In genomic region chr5:72937517-72938061, GRCh38 we compare ENCODE assay signal across 20 cellular contexts. TPM values are rescaled to one million over a fixed set of nuclear protein-coding genes. Genes with fewer than 3 reads are reported as not detected.
A peak's percentile ranks its signal among the peaks of the same experiment; 100 is the strongest.
DNase-seq lines count a peak whose midpoint lies in the region; ATAC-seq and TF ChIP-seq lines count a peak whose summit lies in the region.
"Had no signal": no experiment of that assay in that cellular context is flagged by ENCODE, and none has a peak within 500 bp of the region (broad histone marks: within the 10 kb centered on the region; RNA-seq: fewer than 3 reads in every experiment).

No MANE protein-coding gene starts in this region.

- peak in 2 of 4 donors; percentile 45 to 50 for ATAC-seq in heart left ventricle
- ATAC-seq: HCT116, Panc1 had no signal

- intact Hi-C loops in heart left ventricle (cut with DNase I) (loop anchor here in 1 of 10 donors (2.0 kb wide), 1 partner anchor 17 kb away; no protein-coding TSS in a partner anchor), cardiac septum (cut with DNase I) (no loop called here)

- peak overlapping the region; percentile 34 for H3K4me3 Mint-ChIP-seq in endothelial cell (ENCODE audit: unreplicated experiment)
- no peak overlapping the region for H3K4me3 Mint-ChIP-seq in immature natural killer cell
- H3K4me3 Mint-ChIP-seq in activated naive CD8-positive, alpha-beta T cell treated with anti-CD3 and anti-CD28 coated beads for 36 hours, result no peak overlapping the region
- H3K4me3 Mint-ChIP-seq: CD8-positive, alpha-beta memory T cell had no signal

- H3K27me3 Mint-ChIP-seq in endothelial cell (ENCODE audit: unreplicated experiment) (peaks cover 5% of the 10 kb centered on the region), immature natural killer cell (ENCODE audit: low read depth in 3 of 3) (peaks cover 0 to 7% (median 3%) of the 10 kb centered on the region in 3 donors)
- H3K27me3 Mint-ChIP-seq in activated naive CD8-positive, alpha-beta T cell treated with anti-CD3 and anti-CD28 coated beads for 36 hours, result peaks cover 52% of the 10 kb centered on the region

- H3K36me3 ChIP-seq in heart left ventricle (no peaks in the 10 kb centered on the region), muscle layer of colon (ENCODE audit: insufficient read depth, low read length) (no peaks in the 10 kb centered on the region)
- H3K36me3 ChIP-seq: breast epithelium had no signal

- peaks cover 0 to 46% (median 7%) of the 10 kb centered on the region in 12 donors for H3K4me1 ChIP-seq in heart left ventricle
- H3K4me1 ChIP-seq in muscle layer of colon (ENCODE audit: insufficient read depth, low read length), result peaks cover 25% of the 10 kb centered on the region
- H3K4me1 ChIP-seq: breast epithelium had no signal

- H3K4me3 ChIP-seq in heart left ventricle, result no peak overlapping the region
- no peak overlapping the region for H3K4me3 ChIP-seq in muscle layer of colon (ENCODE audit: low read depth in 1 of 2, low read length in 2 of 2)
- H3K4me3 ChIP-seq: breast epithelium had no signal

- H3K9me3 ChIP-seq in heart left ventricle (no peaks in the 10 kb centered on the region), muscle layer of colon (ENCODE audit: low read length) (no peaks in the 10 kb centered on the region)
- H3K9me3 ChIP-seq: breast epithelium had no signal

- TF ChIP-seq CTCF in heart left ventricle (IDR thresholded peaks at IDR 0.05) (no peak), endothelial cell (IDR thresholded peaks at IDR 0.05; ENCODE audit: unreplicated experiment) (no peak)

- peaks cover 18% of the 10 kb centered on the region for H3K36me3 Mint-ChIP-seq in endothelial cell (ENCODE audit: low read depth, unreplicated experiment)
- H3K36me3 Mint-ChIP-seq in immature natural killer cell, result no peaks in the 10 kb centered on the region
- no peaks in the 10 kb centered on the region for H3K36me3 Mint-ChIP-seq in activated naive CD8-positive, alpha-beta T cell treated with anti-CD3 and anti-CD28 coated beads for 36 hours
- H3K36me3 Mint-ChIP-seq: CD8-positive, alpha-beta memory T cell had no signal

- H3K9ac ChIP-seq in muscle layer of colon (ENCODE audit: low read length), result no peak overlapping the region

- H3K4me1 Mint-ChIP-seq in endothelial cell (ENCODE audit: unreplicated experiment) (peaks cover 20% of the 10 kb centered on the region), immature natural killer cell (no peaks in the 10 kb centered on the region)
- H3K4me1 Mint-ChIP-seq in activated naive CD8-positive, alpha-beta T cell treated with anti-CD3 and anti-CD28 coated beads for 36 hours, result no peaks in the 10 kb centered on the region
- H3K4me1 Mint-ChIP-seq: CD8-positive, alpha-beta memory T cell had no signal

- TF ChIP-seq POLR2A in heart left ventricle (IDR thresholded peaks at IDR 0.05), result no peak

- H3K9me3 Mint-ChIP-seq in endothelial cell (ENCODE audit: unreplicated experiment), result no peaks in the 10 kb centered on the region
- H3K9me3 Mint-ChIP-seq in immature natural killer cell, result no peaks in the 10 kb centered on the region
- no peaks in the 10 kb centered on the region for H3K9me3 Mint-ChIP-seq in activated naive CD8-positive, alpha-beta T cell treated with anti-CD3 and anti-CD28 coated beads for 36 hours
- H3K9me3 Mint-ChIP-seq: CD8-positive, alpha-beta memory T cell had no signal

- WGBS in heart left ventricle, 4 donors, result 66 to 76% (median 73%) methylated on average over 3 of the region's 3 CpGs

- DNase-seq in heart left ventricle, result no peak
- DNase-seq in cardiac septum (ENCODE audit: low spot score), result no peak
- DNase-seq in endothelial cell (ENCODE audit: low spot score), result no peak
- no peak for DNase-seq in immature natural killer cell
- no peak for DNase-seq in HuH-7.5 (ENCODE audit: low spot score)
- no peak for DNase-seq in NCI-H146 treated with DMSO at 0.1 percent for 48 hours (lab: John Stamatoyannopoulos, UW; ENCODE audit: unreplicated experiment)
- no peak for DNase-seq in activated naive CD8-positive, alpha-beta T cell treated with anti-CD3 and anti-CD28 coated beads for 36 hours
- DNase-seq: activated CD4-positive, CD25-positive, alpha-beta regulatory T cell treated with anti-CD3 and anti-CD28 coated beads, Interleukin-2, amount 50 U/mL, for 72 hours; activated naive CD4-positive, alpha-beta T cell treated with anti-CD3 and anti-CD28 coated beads, Interleukin-2, amount 50 U/mL, for 16 hours; CD8-positive, alpha-beta memory T cell; effector memory CD4-positive, alpha-beta T cell; KG1; NCI-H1694 treated with DMSO at 0.1 percent for 48 hours; NCI-H446; stimulated activated CD4-positive, alpha-beta T cell treated with anti-CD3 and anti-CD28 coated beads, Interleukin-15, amount 100 ng/mL, for 24 hours; T-helper 1 cell had no signal

- H3K27ac ChIP-seq in heart left ventricle (peak overlapping the region in 11 of 12 donors; percentile 46 to 87 (median 58)), muscle layer of colon (ENCODE audit: low read depth, low read length) (peak overlapping the region; percentile 67)
- H3K27ac ChIP-seq: breast epithelium had no signal

- H3K27me3 ChIP-seq in heart left ventricle (no peaks in the 10 kb centered on the region), muscle layer of colon (ENCODE audit: control insufficient read depth in 1 of 2, insufficient read depth in 2 of 2, low read length in 2 of 2) (no peaks in the 10 kb centered on the region)
- H3K27me3 ChIP-seq: breast epithelium had no signal

- H3K27ac Mint-ChIP-seq in endothelial cell (ENCODE audit: unreplicated experiment) (peak overlapping the region; percentile 96), immature natural killer cell (no peak overlapping the region)
- H3K27ac Mint-ChIP-seq in activated naive CD8-positive, alpha-beta T cell treated with anti-CD3 and anti-CD28 coated beads for 36 hours, result no peak overlapping the region
- H3K27ac Mint-ChIP-seq: CD8-positive, alpha-beta memory T cell had no signal

RNA-seq across cellular contexts. Expression of gene FCHO2, which starts 18.3 kb away (rescaled TPM):
- total RNA-seq in heart left ventricle (10 to 100 TPM; 10.9 to 35.3 (median 19.3) TPM), cardiac septum (15.5 TPM), endothelial cell (ENCODE audit: unreplicated experiment) (41.9 TPM)
- polyA plus RNA-seq in heart left ventricle (1 to 10 TPM; 7.0 to 7.3 TPM), immature natural killer cell (1 to 10 TPM; 2.6 to 5.8 (median 3.4) TPM)
- under 1 TPM; 0.16 to 0.52 TPM for total RNA-seq in activated naive CD8-positive, alpha-beta T cell treated with anti-CD3 and anti-CD28 coated beads for 36 hours

Comparison
In these comparisons a context has a peak if more than half of its experiments do, and no peak if none do; other contexts are left out.
1. RNA of gene FCHO2, which starts 18.3 kb away (total RNA-seq): 41.9 TPM in endothelial cell (single experiment), 10.9 to 35.3 TPM in heart left ventricle and 15.5 TPM in cardiac septum (single experiment); 0.16 to 0.52 TPM in activated naive CD8-positive, alpha-beta T cell treated with anti-CD3 and anti-CD28 coated beads for 36 hours; every median in the first group is over 4 times any median in the second.